ENCODE assay signal across 10 cellular contexts in genomic region chr13:46170687-46171086, GRCh38. TPM values are rescaled to one million over a fixed set of nuclear protein-coding genes. Genes with fewer than 3 reads are reported as not detected.
DNase-seq lines count a peak whose midpoint lies in the region; ATAC-seq and TF ChIP-seq lines count a peak whose summit lies in the region.
"Had no signal": no experiment of that assay in that cellular context is flagged by ENCODE, and none has a peak within 500 bp of the region (broad histone marks: within the 10 kb centered on the region; RNA-seq: fewer than 3 reads in every experiment).

No MANE protein-coding gene starts in this region.

- peak overlapping the region; percentile 96 for H3K27ac Mint-ChIP-seq in activated naive CD8-positive, alpha-beta T cell
- peak overlapping the region; percentile 29 to 97 (median 82) for H3K27ac Mint-ChIP-seq in naive B cell

- peaks cover 98% of the 10 kb centered on the region for H3K4me1 Mint-ChIP-seq in activated naive CD8-positive, alpha-beta T cell (ENCODE audit: low read depth)
- peaks cover 85 to 99% (median 97%) of the 10 kb centered on the region in 3 donors for H3K4me1 Mint-ChIP-seq in naive B cell

- no peak for ATAC-seq in naive B cell (ENCODE audit: low read depth in 2 of 2)
- ATAC-seq in GM18867 (IDR thresholded peaks at IDR 0.05; ENCODE audit: unreplicated experiment), result no peak
- no peak for ATAC-seq in HG03175 (IDR thresholded peaks at IDR 0.05; ENCODE audit: unreplicated experiment)
- ATAC-seq: HCT116 had no signal

- H3K4me3 Mint-ChIP-seq in activated naive CD8-positive, alpha-beta T cell, result peak overlapping the region; percentile 97
- H3K4me3 Mint-ChIP-seq in naive B cell, result peak overlapping the region; percentile 21 to 99 (median 80)

- DNase-seq in ELF-1 (ENCODE audit: low read depth, low spot score) (peak; percentile 7), Kasumi-1 (lab: John Stamatoyannopoulos, UW) (peak; percentile 85 to 87), naive B cell (no peak), NCI-H446 treated with DMSO at 0.1 percent for 48 hours (lab: John Stamatoyannopoulos, UW) (no peak), GM20000 (ENCODE audit: low spot score) (no peak)

- H3K36me3 Mint-ChIP-seq in activated naive CD8-positive, alpha-beta T cell, result peaks cover 7% of the 10 kb centered on the region
- H3K36me3 Mint-ChIP-seq in naive B cell, result peaks cover 15 to 18% of the 10 kb centered on the region in 2 donors

- TF ChIP-seq CTCF in GM20000 (IDR thresholded peaks at IDR 0.05; ENCODE audit: extremely low read depth, missing control alignments), result no peak

- H3K9me3 Mint-ChIP-seq in activated naive CD8-positive, alpha-beta T cell (ENCODE audit: low read depth), result no peaks in the 10 kb centered on the region
- H3K9me3 Mint-ChIP-seq in naive B cell, result no peaks in the 10 kb centered on the region

- no peaks in the 10 kb centered on the region for H3K27me3 Mint-ChIP-seq in activated naive CD8-positive, alpha-beta T cell
- no peaks in the 10 kb centered on the region for H3K27me3 Mint-ChIP-seq in naive B cell

RNA-seq across cellular contexts. Expression of gene LCP1, which starts 11.3 kb away (rescaled TPM):
- 1,000 to 10,000 TPM in 1 of 6 donors, 100 to 1,000 TPM in 5; 701 to 1,116 (median 814) TPM for polyA plus RNA-seq in naive B cell (ENCODE audit: low read depth in 6 of 6)

RNA-seq across cellular contexts. Expression of gene LRRC63, which starts 41.0 kb away (rescaled TPM):
- not detected for polyA plus RNA-seq in naive B cell (ENCODE audit: low read depth in 6 of 6)
- polyA plus RNA-seq: stomach had no signal

Comparison
In these comparisons a context has a peak if more than half of its experiments do, and no peak if none do; other contexts are left out.
1. DNase-seq: peak in ELF-1 (single experiment) and Kasumi-1 (2 of 2); none in naive B cell (single experiment), NCI-H446 treated with DMSO at 0.1 percent for 48 hours (single experiment) and GM20000 (single experiment).